In genomic region chr14:64848239-64848638, GRCh38 we compare ENCODE assay signal across 1 cellular context.
A peak's percentile ranks its signal among the peaks of the same experiment; 100 is the strongest.
TF ChIP-seq lines count a peak whose summit lies in the region.

No MANE protein-coding gene starts in this region.

TF ChIP-seq in HEK293, 187 proteins besides CTCF, POLR2A, EP300 and RAD21 (continued from another document):
- TF ChIP-seq, protein P1, sequence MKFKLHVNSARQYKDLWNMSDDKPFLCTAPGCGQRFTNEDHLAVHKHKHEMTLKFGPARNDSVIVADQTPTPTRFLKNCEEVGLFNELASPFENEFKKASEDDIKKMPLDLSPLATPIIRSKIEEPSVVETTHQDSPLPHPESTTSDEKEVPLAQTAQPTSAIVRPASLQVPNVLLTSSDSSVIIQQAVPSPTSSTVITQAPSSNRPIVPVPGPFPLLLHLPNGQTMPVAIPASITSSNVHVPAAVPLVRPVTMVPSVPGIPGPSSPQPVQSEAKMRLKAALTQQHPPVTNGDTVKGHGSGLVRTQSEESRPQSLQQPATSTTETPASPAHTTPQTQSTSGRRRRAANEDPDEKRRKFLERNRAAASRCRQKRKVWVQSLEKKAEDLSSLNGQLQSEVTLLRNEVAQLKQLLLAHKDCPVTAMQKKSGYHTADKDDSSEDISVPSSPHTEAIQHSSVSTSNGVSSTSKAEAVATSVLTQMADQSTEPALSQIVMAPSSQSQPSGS (tag by site-specific recombination; IDR thresholded peaks at IDR 0.05; ENCODE audit: low read depth), result peak; percentile 77
- TF ChIP-seq ZNF548 (tag by site-specific recombination; IDR thresholded peaks at IDR 0.05) (no peak), SALL2 (tag by site-specific recombination; IDR thresholded peaks at IDR 0.05; ENCODE audit: borderline replicate concordance) (no peak)
TF ChIP-seq in HEK293: peak in this region for 3.
